28 cellular contexts compared by ENCODE assay signal in the genomic region with DNA sequence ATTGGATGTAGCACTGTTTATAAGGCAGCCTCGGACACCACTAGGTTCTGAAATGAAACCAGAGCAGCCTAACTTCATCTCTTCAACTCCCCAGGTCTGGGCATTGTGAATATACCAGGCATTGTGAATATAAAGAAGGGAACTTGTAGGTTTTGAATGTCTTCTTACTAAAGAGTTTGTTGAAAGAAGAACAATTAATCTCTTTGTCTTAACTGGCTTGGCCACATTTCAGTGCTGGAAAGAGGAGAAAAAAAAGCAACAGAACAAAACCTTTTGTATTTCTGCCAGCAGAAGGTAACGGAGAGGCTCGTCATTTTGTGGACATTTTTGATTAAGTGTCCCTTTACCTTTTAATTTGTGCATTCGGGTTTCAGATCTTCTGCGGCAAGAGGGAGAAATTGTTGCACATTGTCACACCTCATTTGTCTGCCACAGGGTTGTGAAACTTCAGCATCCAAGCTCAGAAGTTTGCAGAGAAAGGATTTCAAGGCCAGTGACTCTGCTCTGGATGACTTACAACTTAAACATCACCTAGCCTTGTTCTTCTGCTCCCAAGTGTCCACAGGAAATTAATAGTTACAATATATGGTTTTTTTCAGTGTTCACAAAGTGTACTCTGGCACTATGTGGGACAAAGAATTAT.
DNase-seq lines count a peak whose midpoint lies in the region; ATAC-seq and TF ChIP-seq lines count a peak whose summit lies in the region.
"Had no signal": no experiment of that assay in that cellular context is flagged by ENCODE, and none has a peak within 500 bp of the region (broad histone marks: within the 10 kb centered on the region; RNA-seq: fewer than 3 reads in every experiment).

No MANE protein-coding gene starts in this region.

- no peak overlapping the region for H3K4me3 ChIP-seq in cardiac muscle cell
- H3K4me3 ChIP-seq: A549, gastroesophageal sphincter, lung, vagina had no signal

- no peak for DNase-seq in cardiac muscle cell (ENCODE audit: low read depth in 1 of 2, low spot score in 1 of 2)
- no peak for DNase-seq in left cardiac atrium
- no peak for DNase-seq in epithelial cell of prostate (ENCODE audit: low read depth, low spot score)
- DNase-seq in mesothelial cell of epicardium (ENCODE audit: low spot score in 2 of 2, unreplicated experiment in 2 of 2) = no peak
- DNase-seq in type B pancreatic cell (ENCODE audit: extremely low spot score, unreplicated experiment) = no peak
- DNase-seq in posterior vena cava (ENCODE audit: low spot score) = no peak
- DNase-seq in RKO (ENCODE audit: low spot score) = no peak
- DNase-seq: activated B cell treated with CpG ODN at 0.5 μM for 24 hours; activated CD4-positive, alpha-beta T cell treated with anti-CD3 and anti-CD28 coated beads, Interleukin-2, amount 50 U/mL, for 48 hours; activated effector memory CD4-positive, alpha-beta T cell treated with Interleukin-2 at 50 U/mL for 16 hours; activated naive CD8-positive, alpha-beta T cell treated with anti-CD3 and anti-CD28 coated beads, Interleukin-2, amount 10 ng/mL, durations not matched to agents 7 days and 5 days; cerebellar nuclear complex; EL; erythroblast; NCI-H1092 treated with DMSO at 0.1 percent for 48 hours; NCI-H2029; NCI-H2227 treated with DMSO at 0.1 percent for 48 hours; NCI-H82; SHP77; small intestine; stimulated activated CD4-positive, alpha-beta T cell treated with anti-CD3 and anti-CD28 coated beads, Interleukin-2, amount 100 ng/mL, for 48 hours had no signal

- ATAC-seq in left cardiac atrium = no peak
- no peak for ATAC-seq in GM18517 (IDR thresholded peaks at IDR 0.05; ENCODE audit: unreplicated experiment)
- ATAC-seq: A549; gastroesophageal sphincter; HCT116; stimulated activated memory B cell treated with anti-CD40 and anti-IgM and Interleukin-4, amounts not matched to agents 10 μg/mL and 1 μg/mL and 100 μg/mL, for 72 hours had no signal

- no peaks in the 10 kb centered on the region for H3K27me3 ChIP-seq in cardiac muscle cell
- H3K27me3 ChIP-seq: vagina had no signal

- H3K4me1 Mint-ChIP-seq in mesothelial cell of epicardium = peaks cover 56% of the 10 kb centered on the region
- peaks cover 50% of the 10 kb centered on the region for H3K4me1 Mint-ChIP-seq in type B pancreatic cell (ENCODE audit: unreplicated experiment)
- H3K4me1 Mint-ChIP-seq: activated B cell treated with CpG ODN at 0.5 μM for 24 hours; activated naive CD8-positive, alpha-beta T cell treated with anti-CD3 and anti-CD28 coated beads, Interleukin-2, amount 10 ng/mL, durations not matched to agents 7 days and 5 days; stimulated activated memory B cell treated with anti-CD40 and anti-IgM and Interleukin-4, amounts not matched to agents 10 μg/mL and 1 μg/mL and 100 μg/mL, for 72 hours had no signal

- peaks cover 3% of the 10 kb centered on the region for H3K36me3 Mint-ChIP-seq in mesothelial cell of epicardium
- peaks cover 2% of the 10 kb centered on the region for H3K36me3 Mint-ChIP-seq in type B pancreatic cell
- H3K36me3 Mint-ChIP-seq: activated naive CD8-positive, alpha-beta T cell treated with anti-CD3 and anti-CD28 coated beads, Interleukin-2, amount 10 ng/mL, durations not matched to agents 7 days and 5 days; stimulated activated memory B cell treated with anti-CD40 and anti-IgM and Interleukin-4, amounts not matched to agents 10 μg/mL and 1 μg/mL and 100 μg/mL, for 72 hours had no signal

- TF ChIP-seq CTCF in cardiac muscle cell (IDR thresholded peaks at IDR 0.05; ENCODE audit: low read depth, low read length) (no peak), mesothelial cell of epicardium (IDR thresholded peaks at IDR 0.05; ENCODE audit: unreplicated experiment) (no peak), type B pancreatic cell (conservative IDR thresholded peaks at IDR 0.05) (no peak)

- H3K4me3 Mint-ChIP-seq in mesothelial cell of epicardium (no peak overlapping the region), type B pancreatic cell (peak overlapping the region; percentile 34)
- H3K4me3 Mint-ChIP-seq: activated B cell treated with CpG ODN at 0.5 μM for 24 hours; activated naive CD8-positive, alpha-beta T cell treated with anti-CD3 and anti-CD28 coated beads, Interleukin-2, amount 10 ng/mL, durations not matched to agents 7 days and 5 days; stimulated activated memory B cell treated with anti-CD40 and anti-IgM and Interleukin-4, amounts not matched to agents 10 μg/mL and 1 μg/mL and 100 μg/mL, for 72 hours had no signal

- H3K27ac ChIP-seq in cardiac muscle cell = peak overlapping the region; percentile 58
- peak overlapping the region; percentile 54 for H3K27ac ChIP-seq in epithelial cell of prostate
- H3K27ac ChIP-seq: A549, vagina had no signal

- peaks cover 14% of the 10 kb centered on the region for H3K9me3 Mint-ChIP-seq in mesothelial cell of epicardium
- peaks cover 5% of the 10 kb centered on the region for H3K9me3 Mint-ChIP-seq in type B pancreatic cell
- H3K9me3 Mint-ChIP-seq: activated B cell treated with CpG ODN at 0.5 μM for 24 hours; activated naive CD8-positive, alpha-beta T cell treated with anti-CD3 and anti-CD28 coated beads, Interleukin-2, amount 10 ng/mL, durations not matched to agents 7 days and 5 days; stimulated activated memory B cell treated with anti-CD40 and anti-IgM and Interleukin-4, amounts not matched to agents 10 μg/mL and 1 μg/mL and 100 μg/mL, for 72 hours had no signal

- H3K27me3 Mint-ChIP-seq in mesothelial cell of epicardium (ENCODE audit: low read depth) = no peaks in the 10 kb centered on the region
- H3K27me3 Mint-ChIP-seq in type B pancreatic cell = no peaks in the 10 kb centered on the region

- H3K27ac Mint-ChIP-seq in mesothelial cell of epicardium = peak overlapping the region; percentile 87
- peak overlapping the region; percentile 80 for H3K27ac Mint-ChIP-seq in type B pancreatic cell
- H3K27ac Mint-ChIP-seq: activated B cell treated with CpG ODN at 0.5 μM for 24 hours; activated naive CD8-positive, alpha-beta T cell treated with anti-CD3 and anti-CD28 coated beads, Interleukin-2, amount 10 ng/mL, durations not matched to agents 7 days and 5 days; stimulated activated memory B cell treated with anti-CD40 and anti-IgM and Interleukin-4, amounts not matched to agents 10 μg/mL and 1 μg/mL and 100 μg/mL, for 72 hours had no signal

- no peaks in the 10 kb centered on the region for H3K36me3 ChIP-seq in cardiac muscle cell
- H3K36me3 ChIP-seq: gastroesophageal sphincter, vagina had no signal

- peaks cover 27% of the 10 kb centered on the region for H3K4me1 ChIP-seq in cardiac muscle cell (ENCODE audit: low read depth)
- H3K4me1 ChIP-seq: A549 had no signal

- intact Hi-C loops in left cardiac atrium (cut with DNase I) = no loop called here
- intact Hi-C loops in posterior vena cava (cut with DNase I) = loop anchor here in 1 of 2 donors (10.0 kb wide), 1 partner anchor 782 kb away; no protein-coding TSS in a partner anchor

- H3K9me3 ChIP-seq in cardiac muscle cell (ENCODE audit: low read depth) = no peaks in the 10 kb centered on the region
- H3K9me3 ChIP-seq: A549, vagina had no signal
